In genomic region chrX:133415276-133416105, GRCh38 we compare ENCODE assay signal across 8 cellular contexts. TPM values are rescaled to one million over a fixed set of nuclear protein-coding genes. Genes with fewer than 3 reads are reported as not detected.
DNase-seq lines count a peak whose midpoint lies in the region; ATAC-seq and TF ChIP-seq lines count a peak whose summit lies in the region.

GPC4 (minus strand) TSS chrX:133415489; CDS start chrX:133414965, 524 bp downstream.

- no peak within 1 kb of the TSS for H3K9ac ChIP-seq in OCI-LY1 (ENCODE audit: low read length)
- H3K9ac ChIP-seq in endodermal cell (ENCODE audit: extremely low read depth, low read length, poor library complexity, severe bottlenecking): peak within 1 kb of the TSS; percentile 83
- H3K9ac ChIP-seq in mucosa of rectum (ENCODE audit: low read depth in 1 of 2, low read length in 2 of 2): peak within 1 kb of the TSS; percentile 14 to 74

- no peaks in the 10 kb centered on the region for H3F3A ChIP-seq in OCI-LY1 (ENCODE audit: insufficient read depth, low read length)

- H3K36me3 Mint-ChIP-seq in endodermal cell (ENCODE audit: low read depth): peaks cover 36% of the 10 kb centered on the region

- no peaks in the 10 kb centered on the region for H3K36me3 ChIP-seq in OCI-LY1 (ENCODE audit: insufficient read depth, low read length)
- H3K36me3 ChIP-seq in endodermal cell (ENCODE audit: control insufficient read depth, insufficient read depth, low read length): peaks cover 23% of the 10 kb centered on the region
- no peaks in the 10 kb centered on the region for H3K36me3 ChIP-seq in mucosa of rectum (ENCODE audit: control insufficient read depth in 2 of 2, insufficient read depth in 2 of 2, low read length in 2 of 2)
- no peaks in the 10 kb centered on the region for H3K36me3 ChIP-seq in uterus

- DNase-seq in stimulated activated CD4-positive, alpha-beta T cell treated with anti-CD3 and anti-CD28 coated beads, Interleukin-15, amount 100 ng/mL, for 24 hours: peak; percentile 4
- no peak for DNase-seq in stimulated activated CD4-positive, alpha-beta T cell treated with anti-CD3 and anti-CD28 coated beads, Interleukin-12 subunit alpha, Interleukin-12 subunit beta, amount 100 ng/mL, for 4 hours
- peak; percentile 90 for DNase-seq in endodermal cell
- DNase-seq in uterus: peak; percentile 71 to 76
- no peak for DNase-seq in OCI-M2 (lab: John Stamatoyannopoulos, UW; ENCODE audit: unreplicated experiment)

- H3K4me3 Mint-ChIP-seq in endodermal cell: peak within 1 kb of the TSS; percentile 98

- ATAC-seq in GM18519 (IDR thresholded peaks at IDR 0.05; ENCODE audit: low FRiP score, unreplicated experiment): no peak

- H3K27ac ChIP-seq in OCI-LY1 (ENCODE audit: low read depth, low read length, poor library complexity, severe bottlenecking) (no peak within 1 kb of the TSS), endodermal cell (ENCODE audit: low read depth, low read length) (no peak within 1 kb of the TSS), mucosa of rectum (ENCODE audit: low read depth in 2 of 2, low read length in 2 of 2) (peak within 1 kb of the TSS; percentile 63 to 64), uterus (peak within 1 kb of the TSS; percentile 35 to 81)

- 0% methylated on average over 83 of the region's 90 CpGs; no CpG with 5 or more reads in 1 of the 2 experiments for WGBS in endodermal cell (ENCODE audit: insufficient coverage in 1 of 2, insufficient read length in 1 of 2), 2 experiments

- H3K4me2 ChIP-seq in OCI-LY1 (ENCODE audit: low read length): peak within 1 kb of the TSS; percentile 42; the same call in 1 of the 2 replicates

- TF ChIP-seq POLR2A in uterus (IDR thresholded peaks at IDR 0.05): peak in 1 of 2 donors; percentile 43

- H3K9me2 ChIP-seq in OCI-LY1 (ENCODE audit: low read depth, low read length): no peaks in the 10 kb centered on the region

- H2AFZ ChIP-seq in OCI-LY1 (ENCODE audit: low read length): no peak within 1 kb of the TSS

- no peaks in the 10 kb centered on the region for H3K79me2 ChIP-seq in OCI-LY1 (ENCODE audit: insufficient read depth, low read length)

- H3K9me3 ChIP-seq in OCI-LY1 (ENCODE audit: low read length) (no peaks in the 10 kb centered on the region), endodermal cell (ENCODE audit: control insufficient read depth, low read length) (no peaks in the 10 kb centered on the region), mucosa of rectum (ENCODE audit: control insufficient read depth in 2 of 2, low read length in 2 of 2) (no peaks in the 10 kb centered on the region), uterus (no peaks in the 10 kb centered on the region)

- H3K27me3 ChIP-seq in OCI-LY1 (ENCODE audit: insufficient read depth, low read length) (no peaks in the 10 kb centered on the region), endodermal cell (ENCODE audit: control insufficient read depth, insufficient read depth, low read length, poor library complexity, severe bottlenecking) (no peaks in the 10 kb centered on the region), mucosa of rectum (ENCODE audit: control insufficient read depth in 2 of 2, insufficient read depth in 2 of 2, low read length in 2 of 2) (peaks cover 2 to 3% of the 10 kb centered on the region in 2 donors), uterus (no peaks in the 10 kb centered on the region)

- no peak for TF ChIP-seq CTCF in OCI-LY1 (IDR thresholded peaks at IDR 0.05; ENCODE audit: low read length)
- peak; percentile 57 for TF ChIP-seq CTCF in endodermal cell (conservative IDR thresholded peaks at IDR 0.05)
- no peak for TF ChIP-seq CTCF in uterus (IDR thresholded peaks at IDR 0.05)

- H3K4me3 ChIP-seq in OCI-LY1 (ENCODE audit: low read depth, low read length, poor library complexity, severe bottlenecking) (peak within 1 kb of the TSS; percentile 37), endodermal cell (ENCODE audit: low read length) (peak within 1 kb of the TSS; percentile 94), mucosa of rectum (ENCODE audit: low read length in 2 of 2) (peak within 1 kb of the TSS; percentile 67 to 73), uterus (peak within 1 kb of the TSS; percentile 59 to 69)

- H3K27ac Mint-ChIP-seq in endodermal cell: peak within 1 kb of the TSS; percentile 98

- H3K4me1 ChIP-seq in OCI-LY1 (ENCODE audit: insufficient read depth, low read length, severe bottlenecking) (no peaks in the 10 kb centered on the region), endodermal cell (ENCODE audit: control insufficient read depth, insufficient read depth, low read length) (no peaks in the 10 kb centered on the region), mucosa of rectum (ENCODE audit: control insufficient read depth in 2 of 2, insufficient read depth in 2 of 2, low read length in 2 of 2) (no peaks in the 10 kb centered on the region), uterus (no peaks in the 10 kb centered on the region)

- H3K4me1 Mint-ChIP-seq in endodermal cell: peaks cover 53% of the 10 kb centered on the region

- H3K27me3 Mint-ChIP-seq in endodermal cell (ENCODE audit: insufficient read depth): no peaks in the 10 kb centered on the region

- no peaks in the 10 kb centered on the region for H3K9me3 Mint-ChIP-seq in endodermal cell

- intact Hi-C loops in uterus (cut with DNase I; ENCODE audit: low total_unique reads): no loop called here

- H4K20me1 ChIP-seq in OCI-LY1 (ENCODE audit: insufficient read depth, low read length): no peaks in the 10 kb centered on the region

RNA-seq across cellular contexts. Expression of gene GPC4, which starts in this region (rescaled TPM):
- total RNA-seq in endodermal cell (100 to 1,000 TPM; 281 to 829 TPM), uterus (10 to 100 TPM in 1 of 4 donors, 1 to 10 TPM in 3; 5.9 to 20.2 (median 8.8) TPM)
- polyA plus RNA-seq in endodermal cell (2013, experiment 1 of 2): 119 TPM
- polyA plus RNA-seq in endodermal cell (2013, experiment 2 of 2): 101 TPM

Comparison
In these comparisons a context has a peak if more than half of its experiments do, and no peak if none do; other contexts are left out.
1. RNA of gene GPC4 (total RNA-seq): 281 to 829 TPM in endodermal cell; 5.9 to 20.2 TPM in uterus; every median in the first group is over 10 times any median in the second.
2. DNase-seq: peak in stimulated activated CD4-positive, alpha-beta T cell treated with anti-CD3 and anti-CD28 coated beads, Interleukin-15, amount 100 ng/mL, for 24 hours (single experiment), endodermal cell (single experiment) and uterus (2 of 2); none in stimulated activated CD4-positive, alpha-beta T cell treated with anti-CD3 and anti-CD28 coated beads, Interleukin-12 subunit alpha, Interleukin-12 subunit beta, amount 100 ng/mL, for 4 hours (single experiment) and OCI-M2 (single experiment).
3. H3K27ac ChIP-seq: peak in mucosa of rectum (2 of 2) and uterus (2 of 2); none in OCI-LY1 (single experiment) and endodermal cell (single experiment).
4. H3K4me3 ChIP-seq: peak in every context shown above with its lines; median percentile 94 in endodermal cell; 70 in mucosa of rectum; 64 in uterus; 37 in OCI-LY1.